8 cellular contexts compared by ENCODE assay signal in genomic region chr9:127974769-127975261, GRCh38. TPM values are rescaled to one million over a fixed set of nuclear protein-coding genes. Genes with fewer than 3 reads are reported as not detected.
DNase-seq lines count a peak whose midpoint lies in the region; ATAC-seq, FAIRE-seq and TF ChIP-seq lines count a peak whose summit lies in the region.

No MANE protein-coding gene starts in this region.

- H3K36me3 ChIP-seq in K562 (ENCODE audit: control insufficient read depth, insufficient read depth, low read length): peaks cover 6% of the 10 kb centered on the region; the same call in 1 of the 3 replicates
- peaks cover 8% of the 10 kb centered on the region for H3K36me3 ChIP-seq in mucosa of stomach (ENCODE audit: control insufficient read depth, insufficient read depth, low read length)
- H3K36me3 ChIP-seq in upper lobe of left lung: no peaks in the 10 kb centered on the region

- no peak overlapping the region for H3K4me2 ChIP-seq in K562 (ENCODE audit: insufficient read depth, low read length)

- no peaks in the 10 kb centered on the region for H3K9me3 Mint-ChIP-seq in activated naive CD4-positive, alpha-beta T cell treated with anti-CD3 and anti-CD28 coated beads for 36 hours

- no peak overlapping the region for H2AFZ ChIP-seq in K562 (ENCODE audit: low read depth, low read length)

- in situ Hi-C loops in K562 (cut with MboI): no loop called here

- H3K27me3 ChIP-seq in K562 (ENCODE audit: control insufficient read depth in 2 of 2, insufficient read depth in 2 of 2, low read length in 2 of 2) (no peaks in the 10 kb centered on the region), mucosa of stomach (ENCODE audit: control insufficient read depth, insufficient read depth, low read length) (no peaks in the 10 kb centered on the region), upper lobe of left lung (no peaks in the 10 kb centered on the region)

- no peak for ATAC-seq in K562
- ATAC-seq in upper lobe of left lung (ENCODE audit: low FRiP score in 2 of 2): no peak
- ATAC-seq in HG02840 (IDR thresholded peaks at IDR 0.05; ENCODE audit: low FRiP score, unreplicated experiment): no peak

- POLR2A ChIA-PET in K562 (lab: Yijun Ruan, JAX): interaction anchor here (0.6 to 1.3 kb wide), 6 partner anchors 8 to 902 kb away, joined by 3 to 6 read pairs (median 3); no protein-coding TSS in a partner anchor

- no peak for DNase-seq in activated naive CD4-positive, alpha-beta T cell treated with anti-CD3 and anti-CD28 coated beads for 36 hours
- no peak for DNase-seq in activated naive CD4-positive, alpha-beta T cell (lab: John Stamatoyannopoulos, UW)
- DNase-seq in K562 (ENCODE audit: extremely low read depth in 1 of 4, low spot score in 3 of 4): no peak
- peak; percentile 59 to 87 for DNase-seq in upper lobe of left lung
- no peak for DNase-seq in AG08396 (ENCODE audit: low spot score)
- DNase-seq in kidney glomerular epithelial cell (lab: John Stamatoyannopoulos, UW): no peak

- no peaks in the 10 kb centered on the region for H3K27me3 Mint-ChIP-seq in activated naive CD4-positive, alpha-beta T cell treated with anti-CD3 and anti-CD28 coated beads for 36 hours (ENCODE audit: low read depth)

- TF ChIP-seq CTCF in K562 (IDR thresholded peaks at IDR 0.05 in 2 of 3, conservative IDR thresholded peaks at IDR 0.05 in 1 of 3; ENCODE audit: insufficient read depth in 2 of 3, low read depth in 1 of 3, low read length in 3 of 3) (no peak), upper lobe of left lung (IDR thresholded peaks at IDR 0.05) (no peak)

- H3K79me2 ChIP-seq in K562 (ENCODE audit: control insufficient read depth, insufficient read depth, low read length): peaks cover 81% of the 10 kb centered on the region

- H3K4me1 ChIP-seq in K562 (replicated peaks in 1 of 2; ENCODE audit: control insufficient read depth in 2 of 2, insufficient read depth in 2 of 2, low read length in 2 of 2): peaks cover 28 to 80% of the 10 kb centered on the region in 2 experiments
- peaks cover 85% of the 10 kb centered on the region for H3K4me1 ChIP-seq in mucosa of stomach (ENCODE audit: control insufficient read depth, insufficient read depth, low read length)
- H3K4me1 ChIP-seq in upper lobe of left lung: peaks cover 73 to 100% (median 95%) of the 10 kb centered on the region in 4 donors

- TF ChIP-seq EP300 in K562 (IDR thresholded peaks at IDR 0.05; ENCODE audit: low read length) (no peak), upper lobe of left lung (IDR thresholded peaks at IDR 0.05) (no peak)

- H3K27ac ChIP-seq in K562 (ENCODE audit: extremely low read depth, low read depth, low read length): no peak overlapping the region
- H3K27ac ChIP-seq in upper lobe of left lung: peak overlapping the region in 2 of 4 donors; percentile 43 to 70

- H3K9me1 ChIP-seq in K562 (ENCODE audit: control insufficient read depth, insufficient read depth, low read length): no peaks in the 10 kb centered on the region

- no TSS peak for BruUV-seq in K562 (replicated peaks; lab: Mats Ljungman, UMichigan)

- TF ChIP-seq RAD21 in K562 (CRISPR knock-in tag; conservative IDR thresholded peaks at IDR 0.05 in 1 of 2, IDR thresholded peaks at IDR 0.05 in 1 of 2): no peak

- H3K4me3 ChIP-seq in K562 (no peak overlapping the region), mucosa of stomach (ENCODE audit: low read length) (no peak overlapping the region), upper lobe of left lung (peak overlapping the region in 1 of 4 donors; percentile 3)

- FAIRE-seq in K562 (lab: Jason Lieb, UNC): no peak

- no peaks in the 10 kb centered on the region for H3K9me3 ChIP-seq in K562 (replicated peaks; ENCODE audit: control insufficient read depth, insufficient read depth, low read depth, low read length)
- H3K9me3 ChIP-seq in mucosa of stomach (ENCODE audit: control insufficient read depth, low read length): no peaks in the 10 kb centered on the region
- H3K9me3 ChIP-seq in upper lobe of left lung: no peaks in the 10 kb centered on the region

- peaks cover 36% of the 10 kb centered on the region for H3K36me3 Mint-ChIP-seq in activated naive CD4-positive, alpha-beta T cell treated with anti-CD3 and anti-CD28 coated beads for 36 hours (ENCODE audit: low read depth)

- no peak for TF ChIP-seq POLR2A in K562 (conservative IDR thresholded peaks at IDR 0.05)
- no peak for TF ChIP-seq POLR2A in upper lobe of left lung (IDR thresholded peaks at IDR 0.05)

- WGBS in K562 (ENCODE audit: insufficient coverage, low coverage, missing lambda C conversion rate): 77% methylated on average over 7 of the region's 10 CpGs
- WGBS in upper lobe of left lung, 2 donors: 52 to 67% methylated on average over 8 to 10 of the region's 10 CpGs

- H3K4me3 Mint-ChIP-seq in activated naive CD4-positive, alpha-beta T cell treated with anti-CD3 and anti-CD28 coated beads for 36 hours: peak overlapping the region; percentile 94

- peaks cover 69% of the 10 kb centered on the region for H3K4me1 Mint-ChIP-seq in activated naive CD4-positive, alpha-beta T cell treated with anti-CD3 and anti-CD28 coated beads for 36 hours (ENCODE audit: low read depth)

- H3K9ac ChIP-seq in K562 (ENCODE audit: insufficient read depth in 1 of 2, low read depth in 2 of 2, low read length in 2 of 2) (peak overlapping the region in 1 of 2 experiments; percentile 61; a peak in 2 of 4 replicates), mucosa of stomach (ENCODE audit: low read length) (peak overlapping the region; percentile 89)

- CTCF ChIA-PET in activated naive CD4-positive, alpha-beta T cell treated with anti-CD3 and anti-CD28 coated beads for 36 hours (lab: Charles Lee): interaction anchor here (1.1 to 15.2 kb wide), 9 partner anchors 9 to 59 kb away, joined by 3 to 142 read pairs (median 5); no protein-coding TSS in a partner anchor
- CTCF ChIA-PET in K562 (lab: Yijun Ruan, JAX; ENCODE audit: low intra/inter-chr PET ratio): no interaction called here

- intact Hi-C loops in activated naive CD4-positive, alpha-beta T cell treated with anti-CD3 and anti-CD28 coated beads for 36 hours (cut with micrococcal nuclease): loop anchor here (5.0 kb wide), 1 partner anchor 33 kb away; no protein-coding TSS in a partner anchor
- intact Hi-C loops in K562 (cut with micrococcal nuclease): no loop called here

- peak overlapping the region; percentile 87 for H3K27ac Mint-ChIP-seq in activated naive CD4-positive, alpha-beta T cell treated with anti-CD3 and anti-CD28 coated beads for 36 hours

- H4K20me1 ChIP-seq in K562 (replicated peaks; ENCODE audit: control insufficient read depth, insufficient read depth, low read length): peaks cover 67% of the 10 kb centered on the region

RNA-seq across cellular contexts. Expression of gene EEIG1, which starts 6.0 kb away (rescaled TPM):
- total RNA-seq in activated naive CD4-positive, alpha-beta T cell treated with anti-CD3 and anti-CD28 coated beads for 36 hours: 10 to 100 TPM; 61.0 to 70.8 TPM
- total RNA-seq in K562 (2011; cell fraction: chromatin; rRNA removed; ENCODE audit: low replicate concordance): 18.1 and 34.4 TPM in 2 replicates
- 13.4 and 13.5 TPM in 2 replicates for total RNA-seq in K562 (2011; cell fraction: nucleolus; rRNA removed)
- total RNA-seq in K562 (2011; cell fraction: nucleoplasm; rRNA removed): 17.2 and 24.7 TPM in 2 replicates
- total RNA-seq in K562 (2014; rRNA removed): 2.1 and 4.5 TPM in 2 replicates
- total RNA-seq in K562 (2014; rRNA removed; fragmentation: Illumina TruSeq; extraction: Trizol): 1.6 and 2.3 TPM in 2 replicates
- 2.8 and 4.1 TPM in 2 replicates for total RNA-seq in K562 (2015; rRNA removed; fragmentation: Illumina TruSeq; extraction: Trizol)
- 11.2 and 16.7 TPM in 2 replicates for total RNA-seq in K562 (2021)
- polyA plus RNA-seq in K562 (2011; rRNA removed): 4.4 and 7.7 TPM in 2 replicates
- polyA plus RNA-seq in K562 (2011; cell fraction: cytosol; rRNA removed): 8.2 and 9.0 TPM in 2 replicates
- 16.1 and 16.7 TPM in 2 replicates for polyA plus RNA-seq in K562 (2011; cell fraction: nucleus; rRNA removed)
- 13.8 and 19.2 TPM in 2 replicates for polyA plus RNA-seq in K562 (2012)
- 5.6 and 9.1 TPM in 2 replicates for polyA plus RNA-seq in K562 (2014; fragmentation: Illumina TruSeq; extraction: Trizol)
- under 1 TPM; 0.17 to 0.25 TPM for polyA plus RNA-seq in K562 (2014; fragmentation: Nextera tagmentation; extraction: Ambion mirVana)
- polyA plus RNA-seq in K562 (2014; rRNA removed): 3.6 and 6.6 TPM in 2 replicates
- polyA minus RNA-seq in K562 (2011; rRNA and poly(A)+ RNA removed): 2.1 and 2.7 TPM in 2 replicates
- 3.5 and 5.9 TPM in 2 replicates for polyA minus RNA-seq in K562 (2011; cell fraction: cytosol; rRNA and poly(A)+ RNA removed)
- polyA minus RNA-seq in K562 (2011; cell fraction: nucleus; rRNA and poly(A)+ RNA removed): 4.8 and 8.4 TPM in 2 replicates
- 10 to 100 TPM; 17.8 to 60.7 (median 48.0) TPM for total RNA-seq in upper lobe of left lung

RNA-seq across cellular contexts. Expression of gene DPM2, which starts 37.2 kb away (rescaled TPM):
- 10 to 100 TPM; 41.6 to 43.4 TPM for total RNA-seq in activated naive CD4-positive, alpha-beta T cell treated with anti-CD3 and anti-CD28 coated beads for 36 hours
- 99.6 and 215 TPM in 2 replicates for total RNA-seq in K562 (2011; cell fraction: chromatin; rRNA removed; ENCODE audit: low replicate concordance)
- total RNA-seq in K562 (2011; cell fraction: nucleolus; rRNA removed): 168 and 199 TPM in 2 replicates
- 195 and 215 TPM in 2 replicates for total RNA-seq in K562 (2011; cell fraction: nucleoplasm; rRNA removed)
- 56.6 and 88.7 TPM in 2 replicates for total RNA-seq in K562 (2014; rRNA removed)
- 48.1 and 53.8 TPM in 2 replicates for total RNA-seq in K562 (2014; rRNA removed; fragmentation: Illumina TruSeq; extraction: Trizol)
- total RNA-seq in K562 (2015; rRNA removed; fragmentation: Illumina TruSeq; extraction: Trizol): 71.1 and 73.4 TPM in 2 replicates
- 95.3 and 102 TPM in 2 replicates for total RNA-seq in K562 (2021)
- polyA plus RNA-seq in K562 (2011; rRNA removed): 93.8 and 101 TPM in 2 replicates
- 131 and 200 TPM in 2 replicates for polyA plus RNA-seq in K562 (2011; cell fraction: cytosol; rRNA removed)
- polyA plus RNA-seq in K562 (2011; cell fraction: nucleus; rRNA removed): 142 and 205 TPM in 2 replicates
- polyA plus RNA-seq in K562 (2012): 83.9 and 86.2 TPM in 2 replicates
- 126 and 142 TPM in 2 replicates for polyA plus RNA-seq in K562 (2014; fragmentation: Illumina TruSeq; extraction: Trizol)
- polyA plus RNA-seq in K562 (2014; fragmentation: Nextera tagmentation; extraction: Ambion mirVana): 10 to 100 TPM; 43.5 to 69.3 TPM
- polyA plus RNA-seq in K562 (2014; rRNA removed): 104 and 107 TPM in 2 replicates
- polyA minus RNA-seq in K562 (2011; rRNA and poly(A)+ RNA removed): 54.4 and 75.4 TPM in 2 replicates
- polyA minus RNA-seq in K562 (2011; cell fraction: cytosol; rRNA and poly(A)+ RNA removed): 56.3 and 59.9 TPM in 2 replicates
- 64.1 and 85.1 TPM in 2 replicates for polyA minus RNA-seq in K562 (2011; cell fraction: nucleus; rRNA and poly(A)+ RNA removed)
- total RNA-seq in upper lobe of left lung: 10 to 100 TPM; 20.1 to 40.7 (median 25.6) TPM

RNA-seq across cellular contexts. Expression of gene PIP5KL1, which starts 44.2 kb away (rescaled TPM):
- 1 to 10 TPM; 1.1 to 1.8 TPM for total RNA-seq in activated naive CD4-positive, alpha-beta T cell treated with anti-CD3 and anti-CD28 coated beads for 36 hours
- total RNA-seq in K562 (2011; cell fraction: chromatin; rRNA removed; ENCODE audit: low replicate concordance): 4.2 and 9.4 TPM in 2 replicates
- 7.7 and 10.1 TPM in 2 replicates for total RNA-seq in K562 (2011; cell fraction: nucleolus; rRNA removed)
- total RNA-seq in K562 (2011; cell fraction: nucleoplasm; rRNA removed): 4.3 and 4.5 TPM in 2 replicates
- total RNA-seq in K562 (2014; rRNA removed) (2.5 and 3.1 TPM in 2 replicates), K562 (2014; rRNA removed; fragmentation: Illumina TruSeq; extraction: Trizol) (0.80 and 1.2 TPM in 2 replicates), K562 (2015; rRNA removed; fragmentation: Illumina TruSeq; extraction: Trizol) (0.58 and 1.3 TPM in 2 replicates), K562 (2021) (3.0 and 3.7 TPM in 2 replicates), upper lobe of left lung (10 to 100 TPM in 3 of 6 donors, 1 to 10 TPM in 3; 4.1 to 38.8 (median 10.0) TPM)
- polyA plus RNA-seq in K562 (2011; rRNA removed) (1.2 and 1.6 TPM in 2 replicates), K562 (2014; fragmentation: Illumina TruSeq; extraction: Trizol) (0.82 and 1.2 TPM in 2 replicates), K562 (2014; fragmentation: Nextera tagmentation; extraction: Ambion mirVana) (under 1 TPM; 0.18 to 0.41 TPM), K562 (2014; rRNA removed) (4.3 and 4.8 TPM in 2 replicates)
- 1.8 and 2.2 TPM in 2 replicates for polyA plus RNA-seq in K562 (2011; cell fraction: cytosol; rRNA removed)
- polyA plus RNA-seq in K562 (2011; cell fraction: nucleus; rRNA removed): 12.7 and 14.3 TPM in 2 replicates
- polyA plus RNA-seq in K562 (2012): 1.7 and 5.0 TPM in 2 replicates
- polyA minus RNA-seq in K562 (2011; rRNA and poly(A)+ RNA removed): 0.75 TPM in 1 of 2 replicates, not detected in the other
- polyA minus RNA-seq in K562 (2011; cell fraction: cytosol; rRNA and poly(A)+ RNA removed): 3.0 TPM in 1 of 2 replicates, not detected in the other
- polyA minus RNA-seq in K562 (2011; cell fraction: nucleus; rRNA and poly(A)+ RNA removed): 2.6 TPM in 2 replicates

RNA-seq across cellular contexts. Expression of gene ST6GALNAC4, which starts 58.0 kb away (rescaled TPM):
- total RNA-seq in activated naive CD4-positive, alpha-beta T cell treated with anti-CD3 and anti-CD28 coated beads for 36 hours: 10 to 100 TPM; 22.3 to 24.6 TPM
- 24.9 and 89.8 TPM in 2 replicates for total RNA-seq in K562 (2011; cell fraction: chromatin; rRNA removed; ENCODE audit: low replicate concordance)
- 90.4 and 100 TPM in 2 replicates for total RNA-seq in K562 (2011; cell fraction: nucleolus; rRNA removed)
- 52.6 and 55.0 TPM in 2 replicates for total RNA-seq in K562 (2011; cell fraction: nucleoplasm; rRNA removed)
- total RNA-seq in K562 (2014; rRNA removed): 25.5 and 47.2 TPM in 2 replicates
- total RNA-seq in K562 (2014; rRNA removed; fragmentation: Illumina TruSeq; extraction: Trizol): 2.8 and 6.6 TPM in 2 replicates
- total RNA-seq in K562 (2015; rRNA removed; fragmentation: Illumina TruSeq; extraction: Trizol): 17.2 and 19.0 TPM in 2 replicates
- total RNA-seq in K562 (2021): 43.1 and 47.1 TPM in 2 replicates
- polyA plus RNA-seq in K562 (2011; rRNA removed): 14.0 and 19.4 TPM in 2 replicates
- polyA plus RNA-seq in K562 (2011; cell fraction: cytosol; rRNA removed): 30.0 and 73.0 TPM in 2 replicates
- 34.4 and 63.8 TPM in 2 replicates for polyA plus RNA-seq in K562 (2011; cell fraction: nucleus; rRNA removed)
- polyA plus RNA-seq in K562 (2012): 26.5 and 52.2 TPM in 2 replicates
- 15.4 and 34.0 TPM in 2 replicates for polyA plus RNA-seq in K562 (2014; fragmentation: Illumina TruSeq; extraction: Trizol)
- 1 to 10 TPM; 2.6 to 3.4 TPM for polyA plus RNA-seq in K562 (2014; fragmentation: Nextera tagmentation; extraction: Ambion mirVana)
- 26.0 and 42.6 TPM in 2 replicates for polyA plus RNA-seq in K562 (2014; rRNA removed)
- 7.5 and 10.6 TPM in 2 replicates for polyA minus RNA-seq in K562 (2011; rRNA and poly(A)+ RNA removed)
- polyA minus RNA-seq in K562 (2011; cell fraction: cytosol; rRNA and poly(A)+ RNA removed): 30.9 and 50.2 TPM in 2 replicates
- 24.7 and 25.8 TPM in 2 replicates for polyA minus RNA-seq in K562 (2011; cell fraction: nucleus; rRNA and poly(A)+ RNA removed)
- 100 to 1,000 TPM in 1 of 6 donors, 10 to 100 TPM in 5; 41.3 to 105 (median 56.2) TPM for total RNA-seq in upper lobe of left lung

Comparison
In these comparisons a context has a peak if more than half of its experiments do, and no peak if none do; other contexts are left out.
1. DNase-seq: peak in upper lobe of left lung (2 of 2); none in activated naive CD4-positive, alpha-beta T cell treated with anti-CD3 and anti-CD28 coated beads for 36 hours (single experiment), activated naive CD4-positive, alpha-beta T cell (0 of 4), K562 (0 of 4), AG08396 (single experiment) and kidney glomerular epithelial cell (single experiment).